ENCODE assay signal across 13 cellular contexts in genomic region chr16:75616541-75617010, GRCh38. TPM values are rescaled to one million over a fixed set of nuclear protein-coding genes. Genes with fewer than 3 reads are reported as not detected.
A peak's percentile ranks its signal among the peaks of the same experiment; 100 is the strongest.
DNase-seq lines count a peak whose midpoint lies in the region; ATAC-seq and TF ChIP-seq lines count a peak whose summit lies in the region.
"Had no signal": no experiment of that assay in that cellular context is flagged by ENCODE, and none has a peak within 500 bp of the region (broad histone marks: within the 10 kb centered on the region; RNA-seq: fewer than 3 reads in every experiment).

No MANE protein-coding gene starts in this region.

- no peak overlapping the region for H3K4me3 ChIP-seq in suprapubic skin
- H3K4me3 ChIP-seq: left lung, vagina had no signal

- H3K4me1 Mint-ChIP-seq in activated naive CD8-positive, alpha-beta T cell (ENCODE audit: low read depth), result peaks cover 25% of the 10 kb centered on the region
- peaks cover 20% of the 10 kb centered on the region for H3K4me1 Mint-ChIP-seq in activated naive CD8-positive, alpha-beta T cell treated with anti-CD3 and anti-CD28 coated beads for 36 hours
- H3K4me1 Mint-ChIP-seq in activated T-helper 17 cell treated with anti-CD3 and anti-CD28 coated beads, Interleukin-2, amount 50 U/mL, for 72 hours, result peaks cover 29% of the 10 kb centered on the region

- peak overlapping the region; percentile 75 for H3K27ac Mint-ChIP-seq in activated naive CD8-positive, alpha-beta T cell
- no peak overlapping the region for H3K27ac Mint-ChIP-seq in activated naive CD8-positive, alpha-beta T cell treated with anti-CD3 and anti-CD28 coated beads for 36 hours
- peak overlapping the region; percentile 86 for H3K27ac Mint-ChIP-seq in activated T-helper 17 cell treated with anti-CD3 and anti-CD28 coated beads, Interleukin-2, amount 50 U/mL, for 72 hours

- peaks cover 73% of the 10 kb centered on the region for H3K36me3 ChIP-seq in suprapubic skin

- no peak for TF ChIP-seq EP300 in suprapubic skin (IDR thresholded peaks at IDR 0.05)

- H3K4me3 Mint-ChIP-seq in activated naive CD8-positive, alpha-beta T cell, result peak overlapping the region; percentile 33
- no peak overlapping the region for H3K4me3 Mint-ChIP-seq in activated naive CD8-positive, alpha-beta T cell treated with anti-CD3 and anti-CD28 coated beads for 36 hours
- peak overlapping the region; percentile 71 for H3K4me3 Mint-ChIP-seq in activated T-helper 17 cell treated with anti-CD3 and anti-CD28 coated beads, Interleukin-2, amount 50 U/mL, for 72 hours

- H3K36me3 Mint-ChIP-seq in activated naive CD8-positive, alpha-beta T cell, result peaks cover 10% of the 10 kb centered on the region
- H3K36me3 Mint-ChIP-seq in activated naive CD8-positive, alpha-beta T cell treated with anti-CD3 and anti-CD28 coated beads for 36 hours, result peaks cover 38% of the 10 kb centered on the region
- peaks cover 89% of the 10 kb centered on the region for H3K36me3 Mint-ChIP-seq in activated T-helper 17 cell treated with anti-CD3 and anti-CD28 coated beads, Interleukin-2, amount 50 U/mL, for 72 hours (ENCODE audit: low read depth)

- no peaks in the 10 kb centered on the region for H3K27me3 Mint-ChIP-seq in activated naive CD8-positive, alpha-beta T cell
- H3K27me3 Mint-ChIP-seq in activated naive CD8-positive, alpha-beta T cell treated with anti-CD3 and anti-CD28 coated beads for 36 hours, result no peaks in the 10 kb centered on the region
- H3K27me3 Mint-ChIP-seq in activated T-helper 17 cell treated with anti-CD3 and anti-CD28 coated beads, Interleukin-2, amount 50 U/mL, for 72 hours, result no peaks in the 10 kb centered on the region

- H3K9me3 Mint-ChIP-seq in activated naive CD8-positive, alpha-beta T cell (ENCODE audit: low read depth), result no peaks in the 10 kb centered on the region
- no peaks in the 10 kb centered on the region for H3K9me3 Mint-ChIP-seq in activated naive CD8-positive, alpha-beta T cell treated with anti-CD3 and anti-CD28 coated beads for 36 hours
- no peaks in the 10 kb centered on the region for H3K9me3 Mint-ChIP-seq in activated T-helper 17 cell treated with anti-CD3 and anti-CD28 coated beads, Interleukin-2, amount 50 U/mL, for 72 hours

- no peak for TF ChIP-seq CTCF in suprapubic skin (IDR thresholded peaks at IDR 0.05)

- H3K27ac ChIP-seq in suprapubic skin, result no peak overlapping the region
- H3K27ac ChIP-seq: left lung, vagina had no signal

- peaks cover 6% of the 10 kb centered on the region for H3K4me1 ChIP-seq in suprapubic skin

- no peak for TF ChIP-seq POLR2A in suprapubic skin (IDR thresholded peaks at IDR 0.05)

- no peaks in the 10 kb centered on the region for H3K9me3 ChIP-seq in suprapubic skin
- H3K9me3 ChIP-seq: left lung, vagina had no signal

- no peaks in the 10 kb centered on the region for H3K27me3 ChIP-seq in suprapubic skin
- H3K27me3 ChIP-seq: left lung, vagina had no signal

- 94% methylated on average over 4 of the region's 4 CpGs for WGBS in suprapubic skin

- no peak for DNase-seq in activated naive CD8-positive, alpha-beta T cell treated with anti-CD3 and anti-CD28 coated beads for 36 hours
- DNase-seq in stimulated activated naive CD8-positive, alpha-beta T cell treated with anti-CD3 and anti-CD28 coated beads, Interleukin-15, Interleukin-2, amounts not matched to agents 100 U/mL and 50 U/mL, for 24 hours, result no peak
- DNase-seq in DMS79 (lab: John Stamatoyannopoulos, UW), result no peak
- no peak for DNase-seq in suprapubic skin (ENCODE audit: low spot score in 2 of 2)
- no peak for DNase-seq in activated gamma-delta T cell (lab: John Stamatoyannopoulos, UW)
- DNase-seq: aorta, left lung, NCI-H1694 treated with DMSO at 0.1 percent for 48 hours, NCI-H345 had no signal

- peak; percentile 51 for ATAC-seq in HG02884 (IDR thresholded peaks at IDR 0.05; ENCODE audit: unreplicated experiment)
- peak; percentile 93 for ATAC-seq in activated T-helper 17 cell treated with anti-CD3 and anti-CD28 coated beads, Interleukin-2, amount 50 U/mL, for 72 hours (replicated peaks)
- peak; percentile 72 for ATAC-seq in stimulated activated naive CD8-positive, alpha-beta T cell treated with anti-CD3 and anti-CD28 coated beads, Interleukin-15, Interleukin-2, amounts not matched to agents 100 U/mL and 50 U/mL, for 24 hours
- ATAC-seq: left lung had no signal

RNA-seq across cellular contexts. Expression of gene ADAT1, which starts 6.5 kb away (rescaled TPM):
- total RNA-seq in activated naive CD8-positive, alpha-beta T cell treated with anti-CD3 and anti-CD28 coated beads for 36 hours, result 10 to 100 TPM; 56.7 to 58.7 TPM
- total RNA-seq in activated T-helper 17 cell treated with anti-CD3 and anti-CD28 coated beads, Interleukin-2, amount 50 U/mL, for 72 hours, result 10 to 100 TPM; 25.6 to 48.9 TPM
- total RNA-seq in suprapubic skin, result 10 to 100 TPM; 41.4 to 84.2 (median 55.2) TPM

RNA-seq across cellular contexts. Expression of gene KARS1, which starts 30.9 kb away (rescaled TPM):
- 100 to 1,000 TPM; 347 to 366 TPM for total RNA-seq in activated naive CD8-positive, alpha-beta T cell treated with anti-CD3 and anti-CD28 coated beads for 36 hours
- total RNA-seq in activated T-helper 17 cell treated with anti-CD3 and anti-CD28 coated beads, Interleukin-2, amount 50 U/mL, for 72 hours, result 100 to 1,000 TPM; 153 to 269 TPM
- total RNA-seq in suprapubic skin, result 100 to 1,000 TPM in 3 of 4 donors, 10 to 100 TPM in 1; 85.9 to 128 (median 106) TPM

RNA-seq across cellular contexts. Expression of gene TERF2IP, which starts 31.0 kb away (rescaled TPM):
- total RNA-seq in activated naive CD8-positive, alpha-beta T cell treated with anti-CD3 and anti-CD28 coated beads for 36 hours, result 10 to 100 TPM; 68.8 to 73.5 TPM
- total RNA-seq in activated T-helper 17 cell treated with anti-CD3 and anti-CD28 coated beads, Interleukin-2, amount 50 U/mL, for 72 hours, result 10 to 100 TPM; 56.7 to 67.1 TPM
- 10 to 100 TPM; 42.2 to 67.1 (median 55.8) TPM for total RNA-seq in suprapubic skin

RNA-seq across cellular contexts. Expression of gene GABARAPL2, which starts 50.4 kb away (rescaled TPM):
- total RNA-seq in activated naive CD8-positive, alpha-beta T cell treated with anti-CD3 and anti-CD28 coated beads for 36 hours, result 10 to 100 TPM; 47.6 TPM
- total RNA-seq in activated T-helper 17 cell treated with anti-CD3 and anti-CD28 coated beads, Interleukin-2, amount 50 U/mL, for 72 hours, result 10 to 100 TPM; 67.3 to 69.4 TPM
- total RNA-seq in suprapubic skin, result 100 to 1,000 TPM in 2 of 4 donors, 10 to 100 TPM in 2; 76.2 to 135 (median 99.6) TPM
